ENCODE assay signal across 1 cellular context in genomic region chr16:50305441-50306061, GRCh38.
TF ChIP-seq lines count a peak whose summit lies in the region.

No MANE protein-coding gene starts in this region.

TF ChIP-seq in SK-N-SH, 30 proteins besides CTCF, POLR2A, EP300 and RAD21 (continued from another document):
- TF ChIP-seq RXRA (IDR thresholded peaks at IDR 0.05; ENCODE audit: borderline replicate concordance, low read depth) (no peak), TCF12 (IDR thresholded peaks at IDR 0.05) (no peak), MXI1 (IDR thresholded peaks at IDR 0.05; ENCODE audit: low read depth, low read length) (no peak), MEF2A (IDR thresholded peaks at IDR 0.05; ENCODE audit: borderline replicate concordance, low read depth) (no peak), YY1 (IDR thresholded peaks at IDR 0.05; ENCODE audit: low read depth) (no peak), POLR2AphosphoS5 (IDR thresholded peaks at IDR 0.05; ENCODE audit: low read depth, low read length) (no peak), GATA2 (CRISPR knock-in tag; IDR thresholded peaks at IDR 0.05) (no peak), TEAD4 (IDR thresholded peaks at IDR 0.05; ENCODE audit: borderline replicate concordance, insufficient read depth) (no peak), RCOR1 (IDR thresholded peaks at IDR 0.05; ENCODE audit: low read length) (no peak), GABPA (IDR thresholded peaks at IDR 0.05; ENCODE audit: low read depth) (no peak), SIN3A (IDR thresholded peaks at IDR 0.05; ENCODE audit: borderline replicate concordance, low read depth, low read length) (no peak), REST (IDR thresholded peaks at IDR 0.05; ENCODE audit: low read depth, low read length) (no peak), FOXM1 (IDR thresholded peaks at IDR 0.05; ENCODE audit: low read depth) (no peak)
- TF ChIP-seq, protein P1, sequence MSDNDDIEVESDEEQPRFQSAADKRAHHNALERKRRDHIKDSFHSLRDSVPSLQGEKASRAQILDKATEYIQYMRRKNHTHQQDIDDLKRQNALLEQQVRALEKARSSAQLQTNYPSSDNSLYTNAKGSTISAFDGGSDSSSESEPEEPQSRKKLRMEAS (IDR thresholded peaks at IDR 0.05; ENCODE audit: low read depth), result no peak
- TF ChIP-seq, protein P2, sequence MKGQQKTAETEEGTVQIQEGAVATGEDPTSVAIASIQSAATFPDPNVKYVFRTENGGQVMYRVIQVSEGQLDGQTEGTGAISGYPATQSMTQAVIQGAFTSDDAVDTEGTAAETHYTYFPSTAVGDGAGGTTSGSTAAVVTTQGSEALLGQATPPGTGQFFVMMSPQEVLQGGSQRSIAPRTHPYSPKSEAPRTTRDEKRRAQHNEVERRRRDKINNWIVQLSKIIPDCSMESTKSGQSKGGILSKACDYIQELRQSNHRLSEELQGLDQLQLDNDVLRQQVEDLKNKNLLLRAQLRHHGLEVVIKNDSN (IDR thresholded peaks at IDR 0.05; ENCODE audit: borderline replicate concordance, low read depth), result no peak
